8 cellular contexts compared by ENCODE assay signal in genomic region chr12:9647825-9648700, GRCh38. TPM values are rescaled to one million over a fixed set of nuclear protein-coding genes. Genes with fewer than 3 reads are reported as not detected.
DNase-seq lines count a peak whose midpoint lies in the region; ATAC-seq and TF ChIP-seq lines count a peak whose summit lies in the region.

No MANE protein-coding gene starts in this region.

- H3K56ac ChIP-seq in H9 (ENCODE audit: insufficient read length, low read depth, low read length), result no peak overlapping the region

- peaks cover 14% of the 10 kb centered on the region for H3K23me2 ChIP-seq in H9 (ENCODE audit: insufficient read length, low read depth, low read length, poor library complexity, severe bottlenecking)

- H2BK120ac ChIP-seq in H9 (ENCODE audit: low read depth, low read length, poor library complexity, severe bottlenecking) (no peak overlapping the region), trophoblast cell (ENCODE audit: insufficient read depth, low read length, poor library complexity) (peak overlapping the region; percentile 94)

- peak overlapping the region; percentile 98 for H3K4me2 ChIP-seq in H9 (ENCODE audit: insufficient read depth, insufficient read length, low read length)
- peak overlapping the region; percentile 98 for H3K4me2 ChIP-seq in Loucy (ENCODE audit: low read depth, low read length, poor library complexity, severe bottlenecking)
- H3K4me2 ChIP-seq in trophoblast cell (ENCODE audit: low read length), result peak overlapping the region; percentile 70

- H2AFZ ChIP-seq in H9 (ENCODE audit: low read length) (peak overlapping the region; percentile 57), Loucy (ENCODE audit: low read length) (peak overlapping the region; percentile 77), trophoblast cell (ENCODE audit: insufficient read depth, low read length, poor library complexity) (peak overlapping the region; percentile 95)

- peak overlapping the region; percentile 88 to 89 for H3K4me3 Mint-ChIP-seq in H9
- H3K4me3 Mint-ChIP-seq in activated naive CD8-positive, alpha-beta T cell, result peak overlapping the region; percentile 100

- whole genome bisulfite sequencing in H9 (ENCODE audit: extremely low coverage, insufficient read length, low lambda C conversion rate), result no CpG with 5 or more reads among the region's 55 CpGs
- WGBS in trophoblast cell (ENCODE audit: extremely low coverage, insufficient coverage, insufficient read length), result no CpG with 5 or more reads among the region's 55 CpGs
- WGBS in transverse colon (ENCODE audit: low coverage in 1 of 2), 2 donors, result 0% methylated on average over 50 of the region's 55 CpGs; no CpG with 5 or more reads in 1 of the 2 donors

- H3K27me3 Mint-ChIP-seq in H9 (ENCODE audit: low read depth), result no peaks in the 10 kb centered on the region; the same call in 1 of the 2 replicates
- H3K27me3 Mint-ChIP-seq in activated naive CD8-positive, alpha-beta T cell, result no peaks in the 10 kb centered on the region

- no peak overlapping the region for H4K91ac ChIP-seq in H9 (ENCODE audit: insufficient read length, low read depth, low read length)
- H4K91ac ChIP-seq in trophoblast cell (ENCODE audit: low read depth, low read length), result peak overlapping the region; percentile 95

- peak; percentile 95 for ATAC-seq in SK-N-SH treated with all-trans-retinoic acid at 6 μM for 48 hours

- H3K4me3 ChIP-seq in Loucy (ENCODE audit: low read length, poor library complexity, severe bottlenecking), result peak overlapping the region; percentile 91
- H3K4me3 ChIP-seq in cardiac muscle cell, result peak overlapping the region; percentile 55
- H3K4me3 ChIP-seq in trophoblast cell (ENCODE audit: low read depth, low read length), result peak overlapping the region; percentile 67
- H3K4me3 ChIP-seq in transverse colon, result peak overlapping the region; percentile 57 to 83 (median 74)

- H2BK15ac ChIP-seq in H9 (ENCODE audit: low read depth, low read length), result no peak overlapping the region

- peaks cover 0 to 4% of the 10 kb centered on the region in 2 experiments; a peak in 1 of 5 replicates for H3K9me3 Mint-ChIP-seq in H9
- peaks cover 12% of the 10 kb centered on the region for H3K9me3 Mint-ChIP-seq in activated naive CD8-positive, alpha-beta T cell (ENCODE audit: low read depth)

- H3K9me3 ChIP-seq in H9 (ENCODE audit: control insufficient read depth, low read depth, low read length) (no peaks in the 10 kb centered on the region), Loucy (ENCODE audit: insufficient read depth, low read depth, low read length) (peaks cover 11% of the 10 kb centered on the region; the same call in 1 of the 2 replicates), cardiac muscle cell (ENCODE audit: low read depth) (no peaks in the 10 kb centered on the region), trophoblast cell (ENCODE audit: insufficient read depth, low read depth, low read length) (no peaks in the 10 kb centered on the region), transverse colon (no peaks in the 10 kb centered on the region)

- H4K8ac ChIP-seq in H9 (replicated peaks; ENCODE audit: insufficient read length, low read depth, low read length), result no peak overlapping the region
- peak overlapping the region; percentile 97 for H4K8ac ChIP-seq in trophoblast cell (ENCODE audit: low read depth, low read length)

- H3K9me2 ChIP-seq in Loucy (replicated peaks; ENCODE audit: low read depth, low read length), result no peaks in the 10 kb centered on the region

- peak; percentile 83 for TF ChIP-seq POLR2A in transverse colon (IDR thresholded peaks at IDR 0.05)

- H3F3A ChIP-seq in Loucy (ENCODE audit: low read depth), result peaks cover 28% of the 10 kb centered on the region

- peak overlapping the region; percentile 23 for H3K27ac ChIP-seq in H9 (ENCODE audit: insufficient read length, low read depth, low read length)
- peak overlapping the region; percentile 87 for H3K27ac ChIP-seq in cardiac muscle cell
- peak overlapping the region; percentile 98 for H3K27ac ChIP-seq in trophoblast cell (ENCODE audit: low read depth, low read length)
- peak overlapping the region; percentile 86 to 90 (median 88) for H3K27ac ChIP-seq in transverse colon

- H2BK5ac ChIP-seq in H9 (ENCODE audit: insufficient read length, low read length) (no peak overlapping the region), trophoblast cell (ENCODE audit: low read depth, low read length, poor library complexity) (peak overlapping the region; percentile 98)

- no peak overlapping the region for H2BK20ac ChIP-seq in H9 (ENCODE audit: low read depth, low read length, poor library complexity, severe bottlenecking)

- H3K27ac Mint-ChIP-seq in H9, result peak overlapping the region; percentile 80 to 96 (median 94); a peak in 6 of 7 replicates
- H3K27ac Mint-ChIP-seq in activated naive CD8-positive, alpha-beta T cell, result peak overlapping the region; percentile 98

- H3K4me1 ChIP-seq in H9 (ENCODE audit: insufficient read depth, low read length) (peaks cover 7% of the 10 kb centered on the region; the same call in 1 of the 2 replicates), Loucy (ENCODE audit: insufficient read depth, low read length, poor library complexity, severe bottlenecking) (peaks cover 66% of the 10 kb centered on the region), cardiac muscle cell (ENCODE audit: low read depth) (peaks cover 14% of the 10 kb centered on the region), trophoblast cell (ENCODE audit: control insufficient read depth in 1 of 2, insufficient read depth in 2 of 2, low read length in 2 of 2) (peaks cover 18 to 27% of the 10 kb centered on the region in 2 experiments), transverse colon (peaks cover 0 to 31% (median 8%) of the 10 kb centered on the region in 4 donors)

- H3K79me2 ChIP-seq in H9 (ENCODE audit: insufficient read depth, low read length) (no peaks in the 10 kb centered on the region; the same call in 1 of the 2 replicates), Loucy (ENCODE audit: insufficient read depth, low read length) (peaks cover 39% of the 10 kb centered on the region), trophoblast cell (ENCODE audit: control insufficient read depth, insufficient read depth, low read length, poor library complexity) (peaks cover 11% of the 10 kb centered on the region)

- H3K27me3 ChIP-seq in H9 (ENCODE audit: insufficient read depth, low read length), result no peaks in the 10 kb centered on the region
- no peaks in the 10 kb centered on the region for H3K27me3 ChIP-seq in Loucy (ENCODE audit: insufficient read depth, low read length, poor library complexity, severe bottlenecking)
- no peaks in the 10 kb centered on the region for H3K27me3 ChIP-seq in cardiac muscle cell
- H3K27me3 ChIP-seq in trophoblast cell (ENCODE audit: insufficient read depth, low read length), result no peaks in the 10 kb centered on the region
- no peaks in the 10 kb centered on the region for H3K27me3 ChIP-seq in transverse colon

- peak overlapping the region; percentile 91 for H4K12ac ChIP-seq in trophoblast cell (ENCODE audit: low read depth, low read length)

- H3K4ac ChIP-seq in H9 (ENCODE audit: low read depth, low read length), result no peak overlapping the region
- peak overlapping the region; percentile 93 for H3K4ac ChIP-seq in trophoblast cell (ENCODE audit: low read depth, low read length)

- H3K79me1 ChIP-seq in H9 (ENCODE audit: insufficient read depth, low read depth, low read length, poor library complexity, severe bottlenecking) (no peaks in the 10 kb centered on the region), trophoblast cell (ENCODE audit: low read length) (peaks cover 24% of the 10 kb centered on the region)

- H4K5ac ChIP-seq in H9 (ENCODE audit: insufficient read length, low read depth, low read length), result no peak overlapping the region

- peaks cover 36 to 37% of the 10 kb centered on the region in 2 experiments for H3K4me1 Mint-ChIP-seq in H9
- H3K4me1 Mint-ChIP-seq in activated naive CD8-positive, alpha-beta T cell (ENCODE audit: low read depth), result peaks cover 59% of the 10 kb centered on the region

- H3K36me3 ChIP-seq in Loucy (ENCODE audit: insufficient read depth, low read length), result no peaks in the 10 kb centered on the region
- no peaks in the 10 kb centered on the region for H3K36me3 ChIP-seq in cardiac muscle cell
- peaks cover 3% of the 10 kb centered on the region in 2 experiments for H3K36me3 ChIP-seq in trophoblast cell (ENCODE audit: control insufficient read depth in 1 of 2, insufficient read depth in 2 of 2, low read length in 2 of 2)
- H3K36me3 ChIP-seq in transverse colon, result no peaks in the 10 kb centered on the region

- peak overlapping the region; percentile 18 for H3K9ac ChIP-seq in H9 (ENCODE audit: extremely low read depth, insufficient read length, low read length)
- H3K9ac ChIP-seq in Loucy (ENCODE audit: low read depth, low read length, poor library complexity, severe bottlenecking), result peak overlapping the region; percentile 97
- H3K9ac ChIP-seq in trophoblast cell (ENCODE audit: low read length), result peak overlapping the region; percentile 64

- DNase-seq in GM03348 (ENCODE audit: low spot score), result peak; percentile 95
- peak; percentile 85 for DNase-seq in H9
- peak; percentile 87 to 90 for DNase-seq in cardiac muscle cell (ENCODE audit: low read depth in 1 of 2, low spot score in 1 of 2)
- peak; percentile 83 to 92 for DNase-seq in trophoblast cell
- peak; percentile 88 for DNase-seq in transverse colon

- H3K23ac ChIP-seq in H9 (ENCODE audit: insufficient read length, low read depth, low read length) (no peak overlapping the region), trophoblast cell (ENCODE audit: low read length) (no peak overlapping the region)

- TF ChIP-seq EP300 in transverse colon (IDR thresholded peaks at IDR 0.05; ENCODE audit: low read depth), result no peak

- H3K18ac ChIP-seq in H9 (ENCODE audit: insufficient read length, low read depth, low read length), result no peak overlapping the region
- H3K18ac ChIP-seq in trophoblast cell (ENCODE audit: low read length), result peak overlapping the region; percentile 88

- intact Hi-C loops in transverse colon (cut with DNase I; ENCODE audit: low total_unique reads), result no loop called here

- TF ChIP-seq CTCF in H9 (conservative IDR thresholded peaks at IDR 0.05), result no peak
- TF ChIP-seq CTCF in Loucy (conservative IDR thresholded peaks at IDR 0.05; ENCODE audit: low read length), result no peak
- TF ChIP-seq CTCF in cardiac muscle cell (IDR thresholded peaks at IDR 0.05; ENCODE audit: low read depth, low read length), result no peak
- TF ChIP-seq CTCF in transverse colon (IDR thresholded peaks at IDR 0.05), result peak in 1 of 5 experiments; percentile 10

- H3T11ph ChIP-seq in H9 (ENCODE audit: low read length), result no peak overlapping the region

- no peak overlapping the region for H2AK5ac ChIP-seq in H9 (ENCODE audit: insufficient read length, low read length)
- peak overlapping the region; percentile 81 for H2AK5ac ChIP-seq in trophoblast cell (ENCODE audit: low read length)

- in situ Hi-C loops in transverse colon (cut with MboI; ENCODE audit: low pct_ligation_motif_present in 1 of 4, low pct_unique_long_range_greater_than_20kb in 1 of 4, low sequenced_read_pairs in 3 of 4), result no loop called here

- H3K36me3 Mint-ChIP-seq in H9 (ENCODE audit: insufficient read depth in 1 of 3, low read depth in 3 of 3), result peaks cover 6 to 9% (median 8%) of the 10 kb centered on the region in 3 experiments; a peak in 6 of 7 replicates
- H3K36me3 Mint-ChIP-seq in activated naive CD8-positive, alpha-beta T cell, result peaks cover 17% of the 10 kb centered on the region

- no peaks in the 10 kb centered on the region for H4K20me1 ChIP-seq in H9 (ENCODE audit: control insufficient read depth, insufficient read depth, insufficient read length)
- H4K20me1 ChIP-seq in Loucy (ENCODE audit: insufficient read depth, low read length, poor library complexity, severe bottlenecking), result no peaks in the 10 kb centered on the region

- H2BK12ac ChIP-seq in H9 (ENCODE audit: insufficient read length, low read depth, low read length) (no peak overlapping the region), trophoblast cell (ENCODE audit: low read length) (peak overlapping the region; percentile 76)

- H3K14ac ChIP-seq in H9 (ENCODE audit: insufficient read depth, low read length) (peak overlapping the region; percentile 37), trophoblast cell (ENCODE audit: low read length) (peak overlapping the region; percentile 96)

RNA-seq across cellular contexts. Expression of gene CLEC2D, which starts 21.4 kb away (rescaled TPM):
- total RNA-seq in H9 (2021), result 2.1 and 2.3 TPM in 2 replicates
- total RNA-seq in cardiac muscle cell, result 4.5 and 20.2 TPM in 2 replicates
- polyA plus RNA-seq in cardiac muscle cell, result 7.8 and 20.3 TPM in 2 replicates
- polyA plus RNA-seq in trophoblast cell (2013), result 2.8 TPM in 2 replicates
- total RNA-seq in transverse colon, result 10 to 100 TPM in 2 of 4 donors, 1 to 10 TPM in 2; 5.4 to 23.3 (median 9.3) TPM

RNA-seq across cellular contexts. Expression of gene KLRB1, which starts 40.3 kb away (rescaled TPM):
- total RNA-seq in H9 (2021), result 0.15 TPM in 1 of 2 replicates, not detected in the other
- not detected in 2 replicates for total RNA-seq in cardiac muscle cell
- polyA plus RNA-seq in cardiac muscle cell, result not detected in 2 replicates
- polyA plus RNA-seq in trophoblast cell (2013), result not detected in 2 replicates
- total RNA-seq in transverse colon, result 1 to 10 TPM in 2 of 4 donors, not detected in 2; 1.2 to 5.2 TPM

Comparison
In these comparisons a context has a peak if more than half of its experiments do, and no peak if none do; other contexts are left out.
1. Peak in every context shown above with its lines: DNase-seq, ATAC-seq, H3K4me3 ChIP-seq and H3K27ac ChIP-seq.
2. H3K27ac ChIP-seq: peak in every context shown above with its lines; median percentile 98 in trophoblast cell; 88 in transverse colon; 87 in cardiac muscle cell; 23 in H9.
3. H3K9ac ChIP-seq: peak in every context shown above with its lines; median percentile 97 in Loucy; 64 in trophoblast cell; 18 in H9.